ENCODE assay signal across 1 cellular context in genomic region chr21:34774750-34775149, GRCh38.
A peak's percentile ranks its signal among the peaks of the same experiment; 100 is the strongest.
TF ChIP-seq lines count a peak whose summit lies in the region.

No MANE protein-coding gene starts in this region.

TF ChIP-seq in H1, 55 proteins besides CTCF, POLR2A, EP300 and RAD21:
- no peak for TF ChIP-seq KDM4A (IDR thresholded peaks at IDR 0.05; ENCODE audit: low read depth, low read length, severe bottlenecking)
- no peak for TF ChIP-seq KDM1A (IDR thresholded peaks at IDR 0.05; ENCODE audit: borderline replicate concordance, low read length)
- TF ChIP-seq CEBPB (IDR thresholded peaks at IDR 0.05; ENCODE audit: low read depth, low read length), result peak; percentile 86
- TF ChIP-seq MAX (IDR thresholded peaks at IDR 0.05), result no peak
- TF ChIP-seq CHD2 (IDR thresholded peaks at IDR 0.05; ENCODE audit: low read length), result no peak
